13 cellular contexts compared by ENCODE assay signal in the genomic region with DNA sequence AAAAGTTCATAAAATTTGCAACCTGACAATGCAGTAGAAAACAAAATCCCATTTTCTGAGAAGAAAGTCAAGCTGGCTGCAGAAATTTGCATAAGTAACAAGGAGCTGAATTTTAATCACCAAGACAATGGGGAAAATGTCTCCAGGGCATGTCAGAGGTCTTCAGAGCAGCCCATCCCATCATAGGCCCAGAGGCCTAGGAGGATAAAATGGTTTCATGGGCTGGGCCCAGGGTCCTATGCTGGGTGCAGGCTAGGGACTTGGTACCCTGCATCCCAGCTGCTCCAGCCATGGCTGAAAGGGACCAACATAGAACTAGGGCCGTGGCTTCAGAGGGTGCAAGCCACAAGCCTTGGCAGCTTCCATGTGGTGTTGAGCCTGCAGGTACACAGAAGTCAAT. TPM values are rescaled to one million over a fixed set of nuclear protein-coding genes. Genes with fewer than 3 reads are reported as not detected.
"Had no signal": no experiment of that assay in that cellular context is flagged by ENCODE, and none has a peak within 500 bp of the region (broad histone marks: within the 10 kb centered on the region; RNA-seq: fewer than 3 reads in every experiment).

No MANE protein-coding gene starts in this region.

RNA-seq across cellular contexts. Expression of a gene that starts 42.0 kb away (rescaled TPM):
- total RNA-seq: activated B cell treated with CpG ODN at 0.5 μM for 24 hours; activated CD4-positive, alpha-beta memory T cell treated with anti-CD3 and anti-CD28 coated beads for 36 hours; activated CD4-positive, alpha-beta memory T cell treated with anti-CD3 and anti-CD28 coated beads, Interleukin-2, amount 10 ng/mL, durations not matched to agents 7 days and 5 days; activated CD4-positive, alpha-beta T cell treated with anti-CD3 and anti-CD28 coated beads for 36 hours; activated CD4-positive, alpha-beta T cell treated with anti-CD3 and anti-CD28 coated beads, Interleukin-2, amount 10 ng/mL, durations not matched to agents 24 days and 14 days; activated CD4-positive, alpha-beta T cell treated with anti-CD3 and anti-CD28 coated beads, Interleukin-2, amount 10 ng/mL, durations not matched to agents 7 days and 5 days; activated CD8-positive, alpha-beta memory T cell treated with anti-CD3 and anti-CD28 coated beads for 36 hours; activated CD8-positive, alpha-beta memory T cell treated with anti-CD3 and anti-CD28 coated beads, Interleukin-2, amount 10 ng/mL, durations not matched to agents 7 days and 5 days; activated CD8-positive, alpha-beta T cell treated with anti-CD3 and anti-CD28 coated beads for 36 hours; activated CD8-positive, alpha-beta T cell treated with anti-CD3 and anti-CD28 coated beads, Interleukin-2, amount 10 ng/mL, durations not matched to agents 7 days and 5 days; T-helper 1 cell treated with Interleukin-12 subunit alpha and Interleukin-12 subunit beta and Interleukin-4 antibody, amounts not matched to agents 30 ng/mL and 1 ng/mL, for 36 hours; T-helper 17 cell; T-helper 2 cell treated with Interferon-gamma antibody and Interleukin-4, amounts not matched to agents 100 ng/mL and 5 ng/mL, for 36 hours had no signal
